Comparison of ENCODE assay signal across 9 cellular contexts in the genomic region with DNA sequence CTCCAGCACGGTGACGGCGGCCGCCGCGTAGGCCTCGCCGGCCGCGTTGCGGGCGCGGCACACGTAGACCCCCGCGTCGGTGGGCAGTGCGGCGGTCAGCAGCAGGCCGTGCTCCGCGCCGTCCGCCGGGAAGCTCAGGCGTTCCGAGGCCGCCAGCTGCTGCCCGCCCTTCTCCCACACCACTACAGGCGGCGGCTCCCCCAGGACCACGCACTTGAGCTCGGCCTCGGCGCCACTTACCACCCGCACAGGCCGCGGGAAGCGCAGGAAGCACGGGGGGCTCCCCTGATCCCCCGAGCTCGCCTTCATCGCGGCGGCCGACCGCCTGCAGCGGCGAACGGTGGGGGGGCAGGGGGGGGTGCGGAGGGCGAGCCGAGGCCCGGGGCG. TPM values are rescaled to one million over a fixed set of nuclear protein-coding genes. Genes with fewer than 3 reads are reported as not detected.
DNase-seq lines count a peak whose midpoint lies in the region; ATAC-seq and TF ChIP-seq lines count a peak whose summit lies in the region.
"Had no signal": no experiment of that assay in that cellular context is flagged by ENCODE, and none has a peak within 500 bp of the region (broad histone marks: within the 10 kb centered on the region; RNA-seq: fewer than 3 reads in every experiment).

No MANE protein-coding gene starts in this region.

- no TSS peak for BruUV-seq in mammary epithelial cell (replicated peaks; lab: Mats Ljungman, UMichigan)

- H3K4me1 ChIP-seq in mammary epithelial cell (ENCODE audit: insufficient read depth, low read length), result peaks cover 16% of the 10 kb centered on the region

- 0% methylated on average over 3 of the region's 55 CpGs for WGBS in mammary epithelial cell (ENCODE audit: low coverage, missing lambda C conversion rate)

- H3K9me3 ChIP-seq in mammary epithelial cell (replicated peaks; ENCODE audit: insufficient read depth, low read length), result no peaks in the 10 kb centered on the region

- CTCF ChIA-PET in mammary epithelial cell (lab: Charles Lee; ENCODE audit: low non-redundant PET), result no interaction called here

- H3K27me3 ChIP-seq in mammary epithelial cell (ENCODE audit: insufficient read depth, low read length) (no peaks in the 10 kb centered on the region), layer of hippocampus (ENCODE audit: control insufficient read depth, insufficient read depth, low read length) (peaks cover 2% of the 10 kb centered on the region)

- no peaks in the 10 kb centered on the region for H4K20me1 ChIP-seq in mammary epithelial cell (ENCODE audit: insufficient read depth, low read length)

- H3K9ac ChIP-seq in mammary epithelial cell (ENCODE audit: insufficient read depth, low read length), result no peak overlapping the region

- in situ Hi-C loops in mammary epithelial cell (cut with MboI; ENCODE audit: low sequenced_read_pairs in 2 of 2), result no loop called here

- peaks cover 10% of the 10 kb centered on the region for H3K79me2 ChIP-seq in mammary epithelial cell (ENCODE audit: insufficient read depth, low read length)

- H3K36me3 ChIP-seq in mammary epithelial cell (ENCODE audit: insufficient read depth, low read length), result no peaks in the 10 kb centered on the region

- H3K27ac ChIP-seq in mammary epithelial cell (ENCODE audit: insufficient read depth, low read depth, low read length) (no peak overlapping the region), layer of hippocampus (ENCODE audit: low read depth, low read length) (peak overlapping the region; percentile 62), temporal lobe (ENCODE audit: low read depth, low read length) (peak overlapping the region; percentile 9)

- DNase-seq in NCI-H1105 treated with DMSO at 0.1 percent for 48 hours (lab: John Stamatoyannopoulos, UW) (peak; percentile 6), NCI-H1105 (lab: John Stamatoyannopoulos, UW) (no peak), mammary epithelial cell (peak; percentile 8), SKM-1 treated with dmso at 0.1 percent for 144 hours (lab: John Stamatoyannopoulos, UW; ENCODE audit: unreplicated experiment) (no peak), amniotic stem cell (lab: John Stamatoyannopoulos, UW) (no peak)

- peak overlapping the region; percentile 34 to 79 (median 76) for H3K4me3 ChIP-seq in mammary epithelial cell (replicated peaks in 1 of 3; ENCODE audit: insufficient read depth in 1 of 3, low read depth in 2 of 3, low read length in 3 of 3)

- no peak for TF ChIP-seq CTCF in mammary epithelial cell (conservative IDR thresholded peaks at IDR 0.05 in 1 of 2, IDR thresholded peaks at IDR 0.05 in 1 of 2; ENCODE audit: extremely low read depth in 1 of 2, insufficient read depth in 1 of 2, low read depth in 1 of 2, low read length in 2 of 2)

- intact Hi-C loops in mammary epithelial cell (cut with micrococcal nuclease), result loop anchor here (10.0 kb wide), 1 partner anchor 114 kb away; no protein-coding TSS in a partner anchor

- no peak for ATAC-seq in GM19324 (IDR thresholded peaks at IDR 0.05; ENCODE audit: low FRiP score, unreplicated experiment)

- peak overlapping the region; percentile 94 for H3K4me2 ChIP-seq in mammary epithelial cell (ENCODE audit: insufficient read depth, low read depth, low read length)

- dilution Hi-C loops in mammary epithelial cell (cut with HindIII; ENCODE audit: low sequenced_read_pairs), result no loop called here

- peak overlapping the region; percentile 91 for H2AFZ ChIP-seq in mammary epithelial cell (ENCODE audit: low read depth, low read length)

RNA-seq across cellular contexts. Expression of gene OBSL1, which starts 0.4 kb away (rescaled TPM):
- total RNA-seq in mammary epithelial cell, result 10 to 100 TPM; 32.6 to 52.8 TPM
- 30.8 TPM for polyA plus RNA-seq in mammary epithelial cell
- polyA minus RNA-seq in mammary epithelial cell, result 39.7 TPM
- total RNA-seq in temporal lobe, result 48.4 TPM
- polyA plus RNA-seq: IgD-negative memory B cell had no signal

RNA-seq across cellular contexts. Expression of gene INHA, which starts 1.2 kb away (rescaled TPM):
- 1 to 10 TPM in 1 of 2 donors, under 1 TPM in 1; 0.50 to 2.0 TPM for total RNA-seq in mammary epithelial cell
- polyA plus RNA-seq in mammary epithelial cell, result 0.53 TPM
- not detected for polyA minus RNA-seq in mammary epithelial cell
- total RNA-seq in temporal lobe, result not detected
- polyA plus RNA-seq: IgD-negative memory B cell had no signal

RNA-seq across cellular contexts. Expression of gene STK11IP, which starts 26.7 kb away (rescaled TPM):
- total RNA-seq in mammary epithelial cell (10 to 100 TPM; 14.5 to 27.6 TPM), temporal lobe (10.8 TPM)
- 12.4 TPM for polyA plus RNA-seq in mammary epithelial cell
- 43.4 TPM for polyA minus RNA-seq in mammary epithelial cell

RNA-seq across cellular contexts. Expression of gene TMEM198, which starts 27.1 kb away (rescaled TPM):
- 1 to 10 TPM; 1.3 to 5.2 TPM for total RNA-seq in mammary epithelial cell
- polyA plus RNA-seq in mammary epithelial cell, result 2.0 TPM
- 0.26 TPM for polyA minus RNA-seq in mammary epithelial cell
- 11.1 TPM for total RNA-seq in temporal lobe

RNA-seq across cellular contexts. Expression of gene CHPF, which starts 27.3 kb away (rescaled TPM):
- total RNA-seq in mammary epithelial cell (100 to 1,000 TPM; 114 to 274 TPM), temporal lobe (32.5 TPM)
- polyA plus RNA-seq in mammary epithelial cell, result 101 TPM
- 18.2 TPM for polyA minus RNA-seq in mammary epithelial cell

Comparison
In these comparisons a context has a peak if more than half of its experiments do, and no peak if none do; other contexts are left out.
1. DNase-seq: peak in NCI-H1105 treated with DMSO at 0.1 percent for 48 hours (single experiment) and mammary epithelial cell (single experiment); none in NCI-H1105 (single experiment), SKM-1 treated with dmso at 0.1 percent for 144 hours (single experiment) and amniotic stem cell (single experiment).